ENCODE assay signal across 7 cellular contexts in genomic region chr2:106248548-106249151, GRCh38. TPM values are rescaled to one million over a fixed set of nuclear protein-coding genes. Genes with fewer than 3 reads are reported as not detected.
DNase-seq lines count a peak whose midpoint lies in the region; ATAC-seq and TF ChIP-seq lines count a peak whose summit lies in the region.
"Not testable (repeated sequence)": the region's sequence is repeated elsewhere in the genome, so short reads cannot be mapped to it uniquely, and the experiment has no call there.

No MANE protein-coding gene starts in this region.

- not testable (repeated sequence) for H3K4me2 ChIP-seq in OCI-LY1 (ENCODE audit: low read length); hepatocyte; osteoblast (ENCODE audit: insufficient read depth, low read length)

- H3K4me1 Mint-ChIP-seq in activated CD4-positive, alpha-beta T cell treated with anti-CD3 and anti-CD28 coated beads, Interleukin-2, amount 10 ng/mL, durations not matched to agents 7 days and 5 days, result peaks cover 21% of the 10 kb centered on the region

- not testable (repeated sequence) for H3K79me2 ChIP-seq in OCI-LY1 (ENCODE audit: insufficient read depth, low read length); hepatocyte; osteoblast (ENCODE audit: insufficient read depth, low read length)

- H3K36me3 Mint-ChIP-seq in activated CD4-positive, alpha-beta T cell treated with anti-CD3 and anti-CD28 coated beads, Interleukin-2, amount 10 ng/mL, durations not matched to agents 7 days and 5 days (ENCODE audit: low read depth), result not testable (repeated sequence)

- peak; percentile 53 for ATAC-seq in GM19351 (IDR thresholded peaks at IDR 0.05; ENCODE audit: unreplicated experiment)

- not testable (repeated sequence) for H3K9me3 ChIP-seq in OCI-LY1 (ENCODE audit: low read length); hepatocyte (ENCODE audit: low read depth); osteoblast (ENCODE audit: low read depth, low read length)

- H3K9me3 Mint-ChIP-seq in activated CD4-positive, alpha-beta T cell treated with anti-CD3 and anti-CD28 coated beads, Interleukin-2, amount 10 ng/mL, durations not matched to agents 7 days and 5 days, result not testable (repeated sequence)

- not testable (repeated sequence) for H3K27me3 ChIP-seq in OCI-LY1 (ENCODE audit: insufficient read depth, low read length); hepatocyte; osteoblast (ENCODE audit: insufficient read depth, low read length)

- WGBS in hepatocyte (ENCODE audit: low lambda C conversion rate, missing lambda C conversion rate), result 56% methylated on average over 5 of the region's 6 CpGs

- H2AFZ ChIP-seq in OCI-LY1 (ENCODE audit: low read length); hepatocyte; osteoblast (ENCODE audit: low read length): not testable (repeated sequence)

- TF ChIP-seq RAD21 in Ishikawa (IDR thresholded peaks at IDR 0.05; ENCODE audit: low read depth), result peak; percentile 40; the same call in 1 of the 2 replicates

- not testable (repeated sequence) for H3K9ac ChIP-seq in OCI-LY1 (ENCODE audit: low read length)

- H3K27ac ChIP-seq in OCI-LY1 (ENCODE audit: low read depth, low read length, poor library complexity, severe bottlenecking); hepatocyte; osteoblast (ENCODE audit: low read depth, low read length): not testable (repeated sequence)

- not testable (repeated sequence) for H3K9me2 ChIP-seq in OCI-LY1 (ENCODE audit: low read depth, low read length); hepatocyte (replicated peaks; ENCODE audit: insufficient read depth)

- CTCF ChIA-PET in activated CD4-positive, alpha-beta T cell treated with anti-CD3 and anti-CD28 coated beads, Interleukin-2, amount 10 ng/mL, durations not matched to agents 7 days and 5 days (lab: Charles Lee), result not testable (repeated sequence)

- H4K20me1 ChIP-seq in OCI-LY1 (ENCODE audit: insufficient read depth, low read length); hepatocyte (ENCODE audit: insufficient read depth, poor library complexity, severe bottlenecking); osteoblast (ENCODE audit: insufficient read depth, low read length): not testable (repeated sequence)

- H3F3A ChIP-seq in OCI-LY1 (ENCODE audit: insufficient read depth, low read length), result not testable (repeated sequence)

- POLR2A ChIA-PET in activated CD4-positive, alpha-beta T cell treated with anti-CD3 and anti-CD28 coated beads, Interleukin-2, amount 10 ng/mL, durations not matched to agents 7 days and 5 days (lab: Charles Lee), result not testable (repeated sequence)

- peak overlapping the region; percentile 50 for H3K27ac Mint-ChIP-seq in activated CD4-positive, alpha-beta T cell treated with anti-CD3 and anti-CD28 coated beads, Interleukin-2, amount 10 ng/mL, durations not matched to agents 7 days and 5 days

- not testable (repeated sequence) for H3K4me3 Mint-ChIP-seq in activated CD4-positive, alpha-beta T cell treated with anti-CD3 and anti-CD28 coated beads, Interleukin-2, amount 10 ng/mL, durations not matched to agents 7 days and 5 days

- H3K4me1 ChIP-seq in OCI-LY1 (ENCODE audit: insufficient read depth, low read length, severe bottlenecking); hepatocyte (ENCODE audit: insufficient read depth); osteoblast (ENCODE audit: insufficient read depth, low read length): not testable (repeated sequence)

- not testable (repeated sequence) for H3K36me3 ChIP-seq in OCI-LY1 (ENCODE audit: insufficient read depth, low read length); hepatocyte (replicated peaks; ENCODE audit: insufficient read depth, low read depth); osteoblast (ENCODE audit: insufficient read depth, low read length)

- H3K27me3 Mint-ChIP-seq in activated CD4-positive, alpha-beta T cell treated with anti-CD3 and anti-CD28 coated beads, Interleukin-2, amount 10 ng/mL, durations not matched to agents 7 days and 5 days, result not testable (repeated sequence)

- not testable (repeated sequence) for TF ChIP-seq EP300 in Ishikawa (IDR thresholded peaks at IDR 0.05; ENCODE audit: borderline replicate concordance)

- DNase-seq in activated CD4-positive, alpha-beta T cell treated with anti-CD3 and anti-CD28 coated beads, Interleukin-2, amount 10 ng/mL, durations not matched to agents 7 days and 5 days, result peak; percentile 33
- DNase-seq in dermis blood vessel endothelial cell, result peak; percentile 21
- DNase-seq in hepatocyte (ENCODE audit: low spot score); osteoblast (ENCODE audit: insufficient read length, low spot score, missing footprints): not testable (repeated sequence)

- TF ChIP-seq CTCF in OCI-LY1 (IDR thresholded peaks at IDR 0.05; ENCODE audit: low read length), result peak; percentile 10; the same call in 1 of the 2 replicates
- peak; percentile 45 for TF ChIP-seq CTCF in hepatocyte (IDR thresholded peaks at IDR 0.05; ENCODE audit: poor library complexity)
- TF ChIP-seq CTCF in osteoblast (IDR thresholded peaks at IDR 0.05; ENCODE audit: extremely low read depth, low read depth, low read length), result peak; percentile 24

- not testable (repeated sequence) for H3K4me3 ChIP-seq in OCI-LY1 (ENCODE audit: low read depth, low read length, poor library complexity, severe bottlenecking); hepatocyte; osteoblast (ENCODE audit: insufficient read depth, low read length)

RNA-seq across cellular contexts. Expression of gene UXS1, which starts 54.5 kb away (rescaled TPM):
- 10 to 100 TPM; 77.6 to 85.0 TPM for total RNA-seq in activated CD4-positive, alpha-beta T cell treated with anti-CD3 and anti-CD28 coated beads, Interleukin-2, amount 10 ng/mL, durations not matched to agents 7 days and 5 days
- 39.5 and 46.9 TPM in 2 replicates for total RNA-seq in dermis blood vessel endothelial cell
- 46.5 and 68.4 TPM in 2 replicates for total RNA-seq in hepatocyte
- polyA plus RNA-seq in hepatocyte, result 83.2 and 84.9 TPM in 2 replicates
- 22.8 and 31.5 TPM in 2 replicates for total RNA-seq in osteoblast
